15 cellular contexts compared by ENCODE assay signal in genomic region chr6:15456422-15456821, GRCh38.
"Had no signal": no experiment of that assay in that cellular context is flagged by ENCODE, and none has a peak within 500 bp of the region (broad histone marks: within the 10 kb centered on the region; RNA-seq: fewer than 3 reads in every experiment).

No MANE protein-coding gene starts in this region.

- H3K4me1 ChIP-seq: prostate gland had no signal

- H3K4me3 ChIP-seq: coronary artery, gastrocnemius medialis, neural progenitor cell, prostate gland, right atrium auricular region had no signal

- H3K36me3 ChIP-seq: gastrocnemius medialis, neural progenitor cell, prostate gland had no signal

- H2AFZ ChIP-seq: neural progenitor cell had no signal

- H3K27ac ChIP-seq: coronary artery, neural progenitor cell, prostate gland, right atrium auricular region had no signal

- H3K9ac ChIP-seq: neural progenitor cell had no signal

- DNase-seq: activated CD4-positive, alpha-beta T cell treated with anti-CD3 and anti-CD28 coated beads, Interleukin-2, amount 10 ng/mL, durations not matched to agents 24 days and 14 days; activated CD8-positive, alpha-beta T cell treated with anti-CD3 and anti-CD28 coated beads, Interleukin-2, amount 10 ng/mL, durations not matched to agents 7 days and 5 days; activated naive CD4-positive, alpha-beta T cell treated with anti-CD3 and anti-CD28 coated beads, Interleukin-2, amount 10 ng/mL, durations not matched to agents 7 days and 5 days; activated T-cell treated with anti-CD3 and anti-CD28 coated beads, Interleukin-2, amount 50 U/mL, for 4 hours; aorta; gastrocnemius medialis; head of caudate nucleus; left ventricle myocardium superior; stimulated activated CD4-positive, alpha-beta T cell treated with anti-CD3 and anti-CD28 coated beads, Interleukin-2, amount 100 ng/mL, for 48 hours; stimulated activated naive CD8-positive, alpha-beta T cell treated with anti-CD3 and anti-CD28 coated beads, Interleukin-15, amount 100 ng/mL, for 72 hours; T1000 had no signal

- H3K27me3 ChIP-seq: gastrocnemius medialis, neural progenitor cell, right atrium auricular region had no signal

- H3K9me3 ChIP-seq: gastrocnemius medialis, prostate gland, right atrium auricular region had no signal
